Comparison of ENCODE assay signal across 3 cellular contexts in genomic region chr19:5181331-5181730, GRCh38.
TF ChIP-seq lines count a peak whose summit lies in the region.

No MANE protein-coding gene starts in this region.

TF ChIP-seq in A549, 52 proteins besides CTCF, POLR2A, EP300 and RAD21:
- TF ChIP-seq ZSCAN20 (CRISPR knock-in tag; IDR thresholded peaks at IDR 0.05), result no peak
- TF ChIP-seq CEBPB (IDR thresholded peaks at IDR 0.05), result peak; percentile 36 to 72; a peak in 2 of 4 replicates

TF ChIP-seq in IMR-90, 13 proteins besides CTCF, POLR2A, EP300 and RAD21:
- TF ChIP-seq MAFK (IDR thresholded peaks at IDR 0.05; ENCODE audit: low read depth, low read length), result no peak
- peak; percentile 87 for TF ChIP-seq CEBPB (IDR thresholded peaks at IDR 0.05; ENCODE audit: low read depth, low read length)
- no peak for TF ChIP-seq MAZ (IDR thresholded peaks at IDR 0.05; ENCODE audit: borderline replicate concordance, low read depth, low read length)
- no peak for TF ChIP-seq MXI1 (IDR thresholded peaks at IDR 0.05; ENCODE audit: borderline replicate concordance, low read depth, low read length)

TF ChIP-seq in H1, 55 proteins besides CTCF, POLR2A, EP300 and RAD21:
- TF ChIP-seq POLR2AphosphoS5 (IDR thresholded peaks at IDR 0.05; ENCODE audit: low read depth, low read length), result no peak
- no peak for TF ChIP-seq ATF2 (IDR thresholded peaks at IDR 0.05; ENCODE audit: low read length)
- TF ChIP-seq CHD2 (IDR thresholded peaks at IDR 0.05; ENCODE audit: low read length), result no peak
- TF ChIP-seq CEBPB (IDR thresholded peaks at IDR 0.05; ENCODE audit: low read depth, low read length), result peak; percentile 88
